ENCODE assay signal across 7 cellular contexts in the genomic region with DNA sequence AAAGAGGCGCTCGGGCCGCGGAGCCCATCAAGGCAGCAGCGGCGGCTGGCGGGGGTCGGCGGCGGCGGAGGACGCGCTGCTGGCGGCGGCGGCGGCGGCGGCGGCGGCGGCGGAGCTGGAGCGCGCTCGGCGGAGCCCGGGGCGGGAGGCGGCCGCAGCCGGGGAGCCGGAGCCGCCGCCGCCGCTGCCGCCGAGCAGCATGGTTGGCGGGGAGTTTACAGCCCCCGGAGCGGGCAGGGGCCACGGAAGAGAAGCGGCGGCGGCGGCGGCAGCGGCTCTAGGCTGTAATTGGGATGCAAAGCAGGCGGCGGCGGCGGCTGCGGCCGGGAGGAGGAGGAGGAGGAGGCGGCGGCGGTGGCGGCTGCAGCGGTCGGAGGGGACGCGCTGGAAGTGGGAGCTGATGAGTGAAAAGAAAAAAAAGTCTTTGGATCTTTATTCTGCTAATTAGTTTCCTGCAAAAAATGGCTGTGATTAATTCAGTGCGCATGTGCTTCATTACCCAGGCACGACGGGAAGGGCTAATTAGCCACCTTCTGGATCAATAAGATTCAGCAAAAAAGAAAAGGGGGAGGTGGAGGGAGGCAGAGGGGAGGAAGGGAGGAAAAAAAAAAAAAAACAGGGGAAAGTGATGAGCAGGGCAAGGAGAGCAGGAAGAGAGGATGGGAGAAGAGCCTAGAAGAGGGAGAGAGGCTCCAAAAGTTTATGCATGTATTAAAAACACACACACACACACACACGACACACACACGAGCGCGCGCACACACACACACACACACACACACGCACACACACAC. TPM values are rescaled to one million over a fixed set of nuclear protein-coding genes. Genes with fewer than 3 reads are reported as not detected.
DNase-seq lines count a peak whose midpoint lies in the region; ATAC-seq and TF ChIP-seq lines count a peak whose summit lies in the region.

No MANE protein-coding gene starts in this region.

- H4K91ac ChIP-seq in neuronal stem cell (ENCODE audit: low read depth, low read length, poor library complexity): no peak overlapping the region

- peak; percentile 28 for ATAC-seq in GM21576 (IDR thresholded peaks at IDR 0.05; ENCODE audit: unreplicated experiment)

- no peak overlapping the region for H4K8ac ChIP-seq in neuronal stem cell (ENCODE audit: low read depth, low read length)

- H3K36me3 ChIP-seq in WERI-Rb-1 (no peaks in the 10 kb centered on the region), neuronal stem cell (replicated peaks in 1 of 2; ENCODE audit: control insufficient read depth in 2 of 2, insufficient read depth in 2 of 2, low read length in 2 of 2) (no peaks in the 10 kb centered on the region)

- H3K27me3 ChIP-seq in WERI-Rb-1 (ENCODE audit: insufficient read depth, low read depth, severe bottlenecking): no peaks in the 10 kb centered on the region
- peaks cover 0 to 46% (median 11%) of the 10 kb centered on the region in 3 experiments for H3K27me3 ChIP-seq in neuronal stem cell (ENCODE audit: control insufficient read depth in 3 of 3, insufficient read depth in 3 of 3, low read depth in 1 of 3, low read length in 3 of 3)

- H3K14ac ChIP-seq in neuronal stem cell (ENCODE audit: low read length): no peak overlapping the region

- H3K4me3 ChIP-seq in LNCaP clone FGC (ENCODE audit: low read depth, low read length): peak overlapping the region; percentile 71
- peak overlapping the region; percentile 47 for H3K4me3 ChIP-seq in WERI-Rb-1 (ENCODE audit: low read depth, low read length)
- H3K4me3 ChIP-seq in fibroblast of the aortic adventitia (ENCODE audit: low read depth, low read length): peak overlapping the region; percentile 77
- peak overlapping the region; percentile 58 to 91 for H3K4me3 ChIP-seq in neuronal stem cell (ENCODE audit: low read length in 2 of 2)

- H2AK5ac ChIP-seq in neuronal stem cell (ENCODE audit: low read depth, low read length): no peak overlapping the region

- peak overlapping the region; percentile 90 for H3K27ac ChIP-seq in WERI-Rb-1
- H3K27ac ChIP-seq in neuronal stem cell (replicated peaks; ENCODE audit: low read length): peak overlapping the region; percentile 87

- no peak overlapping the region for H3K23ac ChIP-seq in neuronal stem cell (ENCODE audit: low read depth, low read length, poor library complexity)

- H3K79me1 ChIP-seq in neuronal stem cell (ENCODE audit: low read depth, low read length): no peaks in the 10 kb centered on the region

- H2BK5ac ChIP-seq in neuronal stem cell (ENCODE audit: low read length): peak overlapping the region; percentile 95

- H3K18ac ChIP-seq in neuronal stem cell (ENCODE audit: low read length): peak overlapping the region; percentile 94

- H3K4me2 ChIP-seq in neuronal stem cell (ENCODE audit: insufficient read depth, low read length, poor library complexity, severe bottlenecking): peak overlapping the region; percentile 73

- H3K9ac ChIP-seq in neuronal stem cell (ENCODE audit: low read depth, low read length, poor library complexity): no peak overlapping the region

- CTCF ChIA-PET in GM10248 (lab: Yijun Ruan, JAX): interaction anchor here (0.9 kb wide), 1 partner anchor 226 kb away, joined by 3 read pairs; no protein-coding TSS in a partner anchor

- H2AFZ ChIP-seq in neuronal stem cell (ENCODE audit: low read length): peak overlapping the region; percentile 42

- DNase-seq in GM10248 (ENCODE audit: extremely low spot score) (peak; percentile 51), LNCaP clone FGC (ENCODE audit: low read depth) (no peak), WERI-Rb-1 (peak; percentile 51), fibroblast of the aortic adventitia (ENCODE audit: low read depth) (peak; percentile 63), neuronal stem cell (ENCODE audit: low spot score) (peak; percentile 77), medulla oblongata (ENCODE audit: extremely low spot score) (no peak)

- no peaks in the 10 kb centered on the region for H3K9me3 ChIP-seq in WERI-Rb-1 (ENCODE audit: severe bottlenecking)
- no peaks in the 10 kb centered on the region for H3K9me3 ChIP-seq in neuronal stem cell (replicated peaks in 1 of 2; ENCODE audit: control insufficient read depth in 2 of 2, insufficient read depth in 1 of 2, low read depth in 1 of 2, low read length in 2 of 2)

- POLR2A ChIA-PET in GM10248 (lab: Yijun Ruan, JAX): no interaction called here

- no peak overlapping the region for H2BK15ac ChIP-seq in neuronal stem cell (ENCODE audit: low read length)

- H2BK12ac ChIP-seq in neuronal stem cell (ENCODE audit: low read length): no peak overlapping the region

- H3K4ac ChIP-seq in neuronal stem cell (ENCODE audit: low read length): no peak overlapping the region

- WGBS in neuronal stem cell (ENCODE audit: extremely low coverage in 2 of 2, insufficient read length in 2 of 2, insufficient replicate concordance in 1 of 2), 2 donors: no CpG with 5 or more reads among the region's 72 CpGs

- peaks cover 26 to 37% of the 10 kb centered on the region in 2 donors for H3K4me1 ChIP-seq in neuronal stem cell (ENCODE audit: control insufficient read depth in 2 of 2, insufficient read depth in 1 of 2, low read depth in 1 of 2, low read length in 2 of 2)

- H2BK120ac ChIP-seq in neuronal stem cell (ENCODE audit: low read depth, low read length): no peak overlapping the region

- TF ChIP-seq CTCF in GM10248 (IDR thresholded peaks at IDR 0.05; ENCODE audit: control extremely low read depth, extremely low read depth, low read depth, missing control alignments) (no peak), LNCaP clone FGC (IDR thresholded peaks at IDR 0.05; ENCODE audit: control insufficient read depth, extremely low read depth, insufficient read depth) (no peak), WERI-Rb-1 (IDR thresholded peaks at IDR 0.05; ENCODE audit: low read depth, low read length) (no peak), fibroblast of the aortic adventitia (IDR thresholded peaks at IDR 0.05; ENCODE audit: insufficient read depth, low read length) (no peak)

RNA-seq across cellular contexts. Expression of a gene that starts 10.9 kb away (rescaled TPM):
- 4.8 and 8.1 TPM in 2 replicates for total RNA-seq in fibroblast of the aortic adventitia (ENCODE audit: low replicate concordance)
- polyA plus RNA-seq in neuronal stem cell (2013, experiment 1 of 2): 1.8 TPM
- polyA plus RNA-seq in neuronal stem cell (2013, experiment 2 of 2): 2.1 TPM

Comparison
In these comparisons a context has a peak if more than half of its experiments do, and no peak if none do; other contexts are left out.
1. DNase-seq: peak in GM10248 (single experiment), WERI-Rb-1 (single experiment), fibroblast of the aortic adventitia (single experiment) and neuronal stem cell (single experiment); none in LNCaP clone FGC (single experiment) and medulla oblongata (single experiment).
2. Peak in every context shown above with its lines, with median percentiles within 50 percentile points of each other: H3K4me3 ChIP-seq.